1 cellular context compared by ENCODE assay signal in genomic region chr1:11099310-11100148, GRCh38.
TF ChIP-seq lines count a peak whose summit lies in the region.

Gene EXOSC10 (minus strand): TSS chr1:11099869. CDS start chr1:11099831, 38 bp downstream.

TF ChIP-seq in HepG2, 621 proteins besides CTCF, POLR2A, EP300 and RAD21 (continued from another document and continues in another):
- TF ChIP-seq ZNF142 (CRISPR knock-in tag; IDR thresholded peaks at IDR 0.05) (peak; percentile 45; the same call in 1 of the 2 replicates), SP1 (IDR thresholded peaks at IDR 0.05) (no peak), SP1 (CRISPR knock-in tag; IDR thresholded peaks at IDR 0.05) (no peak), REPIN1 (CRISPR knock-in tag; IDR thresholded peaks at IDR 0.05; ENCODE audit: borderline replicate concordance, low read depth) (no peak), ZBTB33 (CRISPR knock-in tag; IDR thresholded peaks at IDR 0.05) (no peak), ELF4 (CRISPR knock-in tag; IDR thresholded peaks at IDR 0.05; ENCODE audit: borderline replicate concordance) (no peak), ZNF234 (CRISPR knock-in tag; conservative IDR thresholded peaks at IDR 0.05) (no peak), ZNF672 (CRISPR knock-in tag; IDR thresholded peaks at IDR 0.05) (no peak), U2AF1 (optimal IDR thresholded peaks at IDR 0.05; ENCODE audit: low read depth, low read length) (no peak), ARNT (IDR thresholded peaks at IDR 0.05) (no peak), ZNF782 (CRISPR knock-in tag; IDR thresholded peaks at IDR 0.05; ENCODE audit: borderline replicate concordance) (0 out of 2 replicates have a peak, but pooled peaks have one; percentile 77), ZNF564 (CRISPR knock-in tag; IDR thresholded peaks at IDR 0.05) (peak; percentile 50; the same call in 1 of the 2 replicates), ZIK1 (CRISPR knock-in tag; IDR thresholded peaks at IDR 0.05; ENCODE audit: borderline replicate concordance, low read depth) (0 out of 2 replicates have a peak, but pooled peaks have one; percentile 28), ZBTB7B (CRISPR knock-in tag; IDR thresholded peaks at IDR 0.05) (peak; percentile 62), ZNF124 (CRISPR knock-in tag; IDR thresholded peaks at IDR 0.05) (peak; percentile 53; the same call in 1 of the 2 replicates), ZNF781 (CRISPR knock-in tag; IDR thresholded peaks at IDR 0.05; ENCODE audit: borderline replicate concordance, not compliant biosample characterization) (no peak), ZNF460 (CRISPR knock-in tag; IDR thresholded peaks at IDR 0.05; ENCODE audit: borderline replicate concordance) (peak; percentile 2; the same call in 1 of the 2 replicates), TEAD3 (CRISPR knock-in tag; optimal IDR thresholded peaks at IDR 0.05; ENCODE audit: borderline replicate concordance) (no peak), MXD1 (CRISPR knock-in tag; IDR thresholded peaks at IDR 0.05) (peak; percentile 91), MTF1 (CRISPR knock-in tag; IDR thresholded peaks at IDR 0.05) (peak; percentile 51; the same call in 1 of the 2 replicates), CREB1 (IDR thresholded peaks at IDR 0.05) (no peak), CREB1 (CRISPR knock-in tag; IDR thresholded peaks at IDR 0.05) (no peak), TGIF2 (CRISPR knock-in tag; IDR thresholded peaks at IDR 0.05) (no peak), ZBED4 (CRISPR knock-in tag; IDR thresholded peaks at IDR 0.05; ENCODE audit: borderline replicate concordance) (0 out of 2 replicates have a peak, but pooled peaks have one; percentile 34), TEF (CRISPR knock-in tag; IDR thresholded peaks at IDR 0.05) (0 out of 2 replicates have a peak, but pooled peaks have one; percentile 69), SMAD1 (CRISPR knock-in tag; IDR thresholded peaks at IDR 0.05; ENCODE audit: borderline replicate concordance, low read depth) (no peak), ZNF431 (CRISPR knock-in tag; IDR thresholded peaks at IDR 0.05; ENCODE audit: borderline replicate concordance, low read depth) (no peak), NFKB2 (CRISPR knock-in tag; IDR thresholded peaks at IDR 0.05; ENCODE audit: borderline replicate concordance) (peak; percentile 94; the same call in 1 of the 2 replicates), TBP (CRISPR knock-in tag; IDR thresholded peaks at IDR 0.05) (no peak), ZNF484 (CRISPR knock-in tag; IDR thresholded peaks at IDR 0.05; ENCODE audit: borderline replicate concordance, low read depth) (no peak), AGO2 (optimal IDR thresholded peaks at IDR 0.05; ENCODE audit: low read depth, low read length) (peak; percentile 76), ZNF224 (CRISPR knock-in tag; IDR thresholded peaks at IDR 0.05) (no peak), RBAK (CRISPR knock-in tag; IDR thresholded peaks at IDR 0.05) (no peak), HOXA7 (CRISPR knock-in tag; IDR thresholded peaks at IDR 0.05) (no peak), CBX1 (IDR thresholded peaks at IDR 0.05; ENCODE audit: low read depth) (no peak), MTA3 (CRISPR knock-in tag; IDR thresholded peaks at IDR 0.05) (no peak), TCF7L2 (IDR thresholded peaks at IDR 0.05; ENCODE audit: low read depth, low read length) (no peak), KAT2B (IDR thresholded peaks at IDR 0.05; ENCODE audit: borderline replicate concordance, low read depth, low read length) (no peak), MZF1 (CRISPR knock-in tag; IDR thresholded peaks at IDR 0.05; ENCODE audit: borderline replicate concordance) (no peak), ZZZ3 (CRISPR knock-in tag; IDR thresholded peaks at IDR 0.05; ENCODE audit: borderline replicate concordance) (no peak; the same call in 1 of the 2 replicates), FOXK2 (IDR thresholded peaks at IDR 0.05) (no peak), RAD51 (IDR thresholded peaks at IDR 0.05; ENCODE audit: borderline replicate concordance) (no peak), HOXA9 (CRISPR knock-in tag; IDR thresholded peaks at IDR 0.05; ENCODE audit: borderline replicate concordance) (0 out of 2 replicates have a peak, but pooled peaks have one; percentile 32), SP5 (CRISPR knock-in tag; IDR thresholded peaks at IDR 0.05; ENCODE audit: borderline replicate concordance, low read depth) (no peak), MTA1 (CRISPR knock-in tag; IDR thresholded peaks at IDR 0.05; ENCODE audit: borderline replicate concordance) (peak; percentile 29; the same call in 1 of the 2 replicates), BHLHE40 (IDR thresholded peaks at IDR 0.05; ENCODE audit: low read length) (no peak), PITX1 (CRISPR knock-in tag; IDR thresholded peaks at IDR 0.05) (no peak; the same call in none of the 2 replicates), JUN (CRISPR knock-in tag; IDR thresholded peaks at IDR 0.05) (no peak)
- TF ChIP-seq, protein P1, sequence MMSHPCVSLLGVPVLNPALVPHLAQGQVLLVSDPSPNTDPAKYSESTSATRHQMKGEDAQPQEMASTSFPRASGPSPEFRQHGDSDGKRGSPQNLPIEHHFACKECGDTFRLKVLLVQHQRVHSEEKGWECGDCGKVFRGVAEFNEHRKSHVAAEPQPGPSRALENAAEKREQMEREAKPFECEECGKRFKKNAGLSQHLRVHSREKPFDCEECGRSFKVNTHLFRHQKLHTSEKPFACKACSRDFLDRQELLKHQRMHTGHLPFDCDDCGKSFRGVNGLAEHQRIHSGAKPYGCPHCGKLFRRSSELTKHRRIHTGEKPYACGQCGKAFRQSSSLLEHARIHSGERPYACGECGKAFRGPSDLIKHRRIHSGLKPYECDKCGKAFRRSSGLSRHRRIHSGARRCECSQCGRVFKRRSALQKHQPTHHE (CRISPR knock-in tag; IDR thresholded peaks at IDR 0.05; ENCODE audit: borderline replicate concordance) = peak; percentile 82; the same call in 1 of the 2 replicates
- TF ChIP-seq, protein P2, sequence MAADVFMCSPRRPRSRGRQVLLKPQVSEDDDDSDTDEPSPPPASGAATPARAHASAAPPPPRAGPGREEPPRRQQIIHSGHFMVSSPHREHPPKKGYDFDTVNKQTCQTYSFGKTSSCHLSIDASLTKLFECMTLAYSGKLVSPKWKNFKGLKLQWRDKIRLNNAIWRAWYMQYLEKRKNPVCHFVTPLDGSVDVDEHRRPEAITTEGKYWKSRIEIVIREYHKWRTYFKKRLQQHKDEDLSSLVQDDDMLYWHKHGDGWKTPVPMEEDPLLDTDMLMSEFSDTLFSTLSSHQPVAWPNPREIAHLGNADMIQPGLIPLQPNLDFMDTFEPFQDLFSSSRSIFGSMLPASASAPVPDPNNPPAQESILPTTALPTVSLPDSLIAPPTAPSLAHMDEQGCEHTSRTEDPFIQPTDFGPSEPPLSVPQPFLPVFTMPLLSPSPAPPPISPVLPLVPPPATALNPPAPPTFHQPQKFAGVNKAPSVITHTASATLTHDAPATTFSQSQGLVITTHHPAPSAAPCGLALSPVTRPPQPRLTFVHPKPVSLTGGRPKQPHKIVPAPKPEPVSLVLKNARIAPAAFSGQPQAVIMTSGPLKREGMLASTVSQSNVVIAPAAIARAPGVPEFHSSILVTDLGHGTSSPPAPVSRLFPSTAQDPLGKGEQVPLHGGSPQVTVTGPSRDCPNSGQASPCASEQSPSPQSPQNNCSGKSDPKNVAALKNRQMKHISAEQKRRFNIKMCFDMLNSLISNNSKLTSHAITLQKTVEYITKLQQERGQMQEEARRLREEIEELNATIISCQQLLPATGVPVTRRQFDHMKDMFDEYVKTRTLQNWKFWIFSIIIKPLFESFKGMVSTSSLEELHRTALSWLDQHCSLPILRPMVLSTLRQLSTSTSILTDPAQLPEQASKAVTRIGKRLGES (CRISPR knock-in tag; IDR thresholded peaks at IDR 0.05; ENCODE audit: borderline replicate concordance) = 0 out of 2 replicates have a peak, but pooled peaks have one; percentile 37
